ENCODE assay signal across 1 cellular context in the genomic region with DNA sequence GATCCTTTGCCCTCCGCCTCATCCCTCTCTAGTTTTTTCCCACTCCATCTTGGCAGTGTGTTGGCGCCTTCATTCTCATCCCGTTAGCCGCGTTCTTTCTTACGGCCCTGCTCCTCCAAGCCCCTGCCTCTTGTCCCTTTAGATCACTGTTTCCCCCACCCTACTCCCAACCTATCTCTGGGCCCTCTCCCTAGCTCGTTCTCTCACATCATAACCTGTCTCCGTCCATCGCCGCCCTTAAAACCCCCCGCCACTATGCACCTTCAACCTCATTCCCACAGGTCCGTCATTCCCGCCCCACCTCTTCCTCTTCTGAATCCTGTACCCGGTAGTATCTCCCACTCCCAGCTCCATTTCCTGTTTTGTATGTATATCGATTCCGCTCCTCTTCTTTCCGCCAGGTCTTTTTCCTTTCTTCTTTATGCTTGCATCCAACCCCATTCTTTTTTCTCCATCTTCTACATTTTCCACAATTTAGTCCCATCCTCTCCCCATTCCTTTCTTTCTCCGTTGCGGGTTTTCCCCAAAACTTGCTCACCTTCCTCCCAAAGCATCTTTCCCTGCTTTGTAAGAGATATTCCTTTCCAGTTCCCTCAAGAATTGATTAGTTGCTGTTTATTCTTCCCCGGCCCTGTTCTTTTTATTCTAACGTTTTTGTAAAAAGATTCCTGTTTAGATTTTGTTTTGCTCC.
A peak's percentile ranks its signal among the peaks of the same experiment; 100 is the strongest.
TF ChIP-seq lines count a peak whose summit lies in the region.

No MANE protein-coding gene starts in this region.

TF ChIP-seq in HepG2, 621 proteins besides CTCF, POLR2A, EP300 and RAD21 (continued from another document and continues in another):
- TF ChIP-seq ZXDC (CRISPR knock-in tag; IDR thresholded peaks at IDR 0.05) (0 out of 2 replicates have a peak, but pooled peaks have one; percentile 76), NFYB (CRISPR knock-in tag; IDR thresholded peaks at IDR 0.05) (no peak), IKZF5 (CRISPR knock-in tag; IDR thresholded peaks at IDR 0.05) (no peak), ZNF441 (CRISPR knock-in tag; IDR thresholded peaks at IDR 0.05; ENCODE audit: borderline replicate concordance) (peak; percentile 91; the same call in 1 of the 2 replicates), EED (CRISPR knock-in tag; IDR thresholded peaks at IDR 0.05) (0 out of 2 replicates have a peak, but pooled peaks have one; percentile 37), MED8 (CRISPR knock-in tag; IDR thresholded peaks at IDR 0.05; ENCODE audit: insufficient replicate concordance) (no peak), MED1 (CRISPR knock-in tag; IDR thresholded peaks at IDR 0.05) (peak; percentile 47), PRMT3 (CRISPR knock-in tag; IDR thresholded peaks at IDR 0.05; ENCODE audit: borderline replicate concordance, low read depth) (no peak), ZBED4 (CRISPR knock-in tag; IDR thresholded peaks at IDR 0.05; ENCODE audit: borderline replicate concordance) (no peak), ZKSCAN5 (CRISPR knock-in tag; IDR thresholded peaks at IDR 0.05) (no peak), PAF1 (CRISPR knock-in tag; IDR thresholded peaks at IDR 0.05) (no peak), TIGD3 (CRISPR knock-in tag; IDR thresholded peaks at IDR 0.05; ENCODE audit: borderline replicate concordance) (no peak), BCL6 (CRISPR knock-in tag; IDR thresholded peaks at IDR 0.05) (no peak)
- TF ChIP-seq, protein P1, sequence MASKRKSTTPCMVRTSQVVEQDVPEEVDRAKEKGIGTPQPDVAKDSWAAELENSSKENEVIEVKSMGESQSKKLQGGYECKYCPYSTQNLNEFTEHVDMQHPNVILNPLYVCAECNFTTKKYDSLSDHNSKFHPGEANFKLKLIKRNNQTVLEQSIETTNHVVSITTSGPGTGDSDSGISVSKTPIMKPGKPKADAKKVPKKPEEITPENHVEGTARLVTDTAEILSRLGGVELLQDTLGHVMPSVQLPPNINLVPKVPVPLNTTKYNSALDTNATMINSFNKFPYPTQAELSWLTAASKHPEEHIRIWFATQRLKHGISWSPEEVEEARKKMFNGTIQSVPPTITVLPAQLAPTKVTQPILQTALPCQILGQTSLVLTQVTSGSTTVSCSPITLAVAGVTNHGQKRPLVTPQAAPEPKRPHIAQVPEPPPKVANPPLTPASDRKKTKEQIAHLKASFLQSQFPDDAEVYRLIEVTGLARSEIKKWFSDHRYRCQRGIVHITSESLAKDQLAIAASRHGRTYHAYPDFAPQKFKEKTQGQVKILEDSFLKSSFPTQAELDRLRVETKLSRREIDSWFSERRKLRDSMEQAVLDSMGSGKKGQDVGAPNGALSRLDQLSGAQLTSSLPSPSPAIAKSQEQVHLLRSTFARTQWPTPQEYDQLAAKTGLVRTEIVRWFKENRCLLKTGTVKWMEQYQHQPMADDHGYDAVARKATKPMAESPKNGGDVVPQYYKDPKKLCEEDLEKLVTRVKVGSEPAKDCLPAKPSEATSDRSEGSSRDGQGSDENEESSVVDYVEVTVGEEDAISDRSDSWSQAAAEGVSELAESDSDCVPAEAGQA (IDR thresholded peaks at IDR 0.05; ENCODE audit: low read depth) = no peak
- TF ChIP-seq, protein P1 (CRISPR knock-in tag; IDR thresholded peaks at IDR 0.05; ENCODE audit: borderline replicate concordance) = no peak
- TF ChIP-seq, protein P2, sequence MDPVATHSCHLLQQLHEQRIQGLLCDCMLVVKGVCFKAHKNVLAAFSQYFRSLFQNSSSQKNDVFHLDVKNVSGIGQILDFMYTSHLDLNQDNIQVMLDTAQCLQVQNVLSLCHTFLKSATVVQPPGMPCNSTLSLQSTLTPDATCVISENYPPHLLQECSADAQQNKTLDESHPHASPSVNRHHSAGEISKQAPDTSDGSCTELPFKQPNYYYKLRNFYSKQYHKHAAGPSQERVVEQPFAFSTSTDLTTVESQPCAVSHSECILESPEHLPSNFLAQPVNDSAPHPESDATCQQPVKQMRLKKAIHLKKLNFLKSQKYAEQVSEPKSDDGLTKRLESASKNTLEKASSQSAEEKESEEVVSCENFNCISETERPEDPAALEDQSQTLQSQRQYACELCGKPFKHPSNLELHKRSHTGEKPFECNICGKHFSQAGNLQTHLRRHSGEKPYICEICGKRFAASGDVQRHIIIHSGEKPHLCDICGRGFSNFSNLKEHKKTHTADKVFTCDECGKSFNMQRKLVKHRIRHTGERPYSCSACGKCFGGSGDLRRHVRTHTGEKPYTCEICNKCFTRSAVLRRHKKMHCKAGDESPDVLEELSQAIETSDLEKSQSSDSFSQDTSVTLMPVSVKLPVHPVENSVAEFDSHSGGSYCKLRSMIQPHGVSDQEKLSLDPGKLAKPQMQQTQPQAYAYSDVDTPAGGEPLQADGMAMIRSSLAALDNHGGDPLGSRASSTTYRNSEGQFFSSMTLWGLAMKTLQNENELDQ (CRISPR knock-in tag; IDR thresholded peaks at IDR 0.05; ENCODE audit: borderline replicate concordance) = no peak
- TF ChIP-seq, protein P3, sequence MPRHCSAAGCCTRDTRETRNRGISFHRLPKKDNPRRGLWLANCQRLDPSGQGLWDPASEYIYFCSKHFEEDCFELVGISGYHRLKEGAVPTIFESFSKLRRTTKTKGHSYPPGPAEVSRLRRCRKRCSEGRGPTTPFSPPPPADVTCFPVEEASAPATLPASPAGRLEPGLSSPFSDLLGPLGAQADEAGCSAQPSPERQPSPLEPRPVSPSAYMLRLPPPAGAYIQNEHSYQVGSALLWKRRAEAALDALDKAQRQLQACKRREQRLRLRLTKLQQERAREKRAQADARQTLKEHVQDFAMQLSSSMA (CRISPR knock-in tag; IDR thresholded peaks at IDR 0.05) = no peak
- TF ChIP-seq, protein P4, sequence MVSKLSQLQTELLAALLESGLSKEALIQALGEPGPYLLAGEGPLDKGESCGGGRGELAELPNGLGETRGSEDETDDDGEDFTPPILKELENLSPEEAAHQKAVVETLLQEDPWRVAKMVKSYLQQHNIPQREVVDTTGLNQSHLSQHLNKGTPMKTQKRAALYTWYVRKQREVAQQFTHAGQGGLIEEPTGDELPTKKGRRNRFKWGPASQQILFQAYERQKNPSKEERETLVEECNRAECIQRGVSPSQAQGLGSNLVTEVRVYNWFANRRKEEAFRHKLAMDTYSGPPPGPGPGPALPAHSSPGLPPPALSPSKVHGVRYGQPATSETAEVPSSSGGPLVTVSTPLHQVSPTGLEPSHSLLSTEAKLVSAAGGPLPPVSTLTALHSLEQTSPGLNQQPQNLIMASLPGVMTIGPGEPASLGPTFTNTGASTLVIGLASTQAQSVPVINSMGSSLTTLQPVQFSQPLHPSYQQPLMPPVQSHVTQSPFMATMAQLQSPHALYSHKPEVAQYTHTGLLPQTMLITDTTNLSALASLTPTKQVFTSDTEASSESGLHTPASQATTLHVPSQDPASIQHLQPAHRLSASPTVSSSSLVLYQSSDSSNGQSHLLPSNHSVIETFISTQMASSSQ (IDR thresholded peaks at IDR 0.05; ENCODE audit: low read depth) = no peak
- TF ChIP-seq, protein P4 (CRISPR knock-in tag; IDR thresholded peaks at IDR 0.05; ENCODE audit: borderline replicate concordance) = no peak
- TF ChIP-seq, protein P5, sequence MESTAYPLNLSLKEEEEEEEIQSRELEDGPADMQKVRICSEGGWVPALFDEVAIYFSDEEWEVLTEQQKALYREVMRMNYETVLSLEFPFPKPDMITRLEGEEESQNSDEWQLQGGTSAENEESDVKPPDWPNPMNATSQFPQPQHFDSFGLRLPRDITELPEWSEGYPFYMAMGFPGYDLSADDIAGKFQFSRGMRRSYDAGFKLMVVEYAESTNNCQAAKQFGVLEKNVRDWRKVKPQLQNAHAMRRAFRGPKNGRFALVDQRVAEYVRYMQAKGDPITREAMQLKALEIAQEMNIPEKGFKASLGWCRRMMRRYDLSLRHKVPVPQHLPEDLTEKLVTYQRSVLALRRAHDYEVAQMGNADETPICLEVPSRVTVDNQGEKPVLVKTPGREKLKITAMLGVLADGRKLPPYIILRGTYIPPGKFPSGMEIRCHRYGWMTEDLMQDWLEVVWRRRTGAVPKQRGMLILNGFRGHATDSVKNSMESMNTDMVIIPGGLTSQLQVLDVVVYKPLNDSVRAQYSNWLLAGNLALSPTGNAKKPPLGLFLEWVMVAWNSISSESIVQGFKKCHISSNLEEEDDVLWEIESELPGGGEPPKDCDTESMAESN (CRISPR knock-in tag; conservative IDR thresholded peaks at IDR 0.05) = 0 out of 2 replicates have a peak, but pooled peaks have one; percentile 52
